ENCODE assay signal across 8 cellular contexts in the genomic region with DNA sequence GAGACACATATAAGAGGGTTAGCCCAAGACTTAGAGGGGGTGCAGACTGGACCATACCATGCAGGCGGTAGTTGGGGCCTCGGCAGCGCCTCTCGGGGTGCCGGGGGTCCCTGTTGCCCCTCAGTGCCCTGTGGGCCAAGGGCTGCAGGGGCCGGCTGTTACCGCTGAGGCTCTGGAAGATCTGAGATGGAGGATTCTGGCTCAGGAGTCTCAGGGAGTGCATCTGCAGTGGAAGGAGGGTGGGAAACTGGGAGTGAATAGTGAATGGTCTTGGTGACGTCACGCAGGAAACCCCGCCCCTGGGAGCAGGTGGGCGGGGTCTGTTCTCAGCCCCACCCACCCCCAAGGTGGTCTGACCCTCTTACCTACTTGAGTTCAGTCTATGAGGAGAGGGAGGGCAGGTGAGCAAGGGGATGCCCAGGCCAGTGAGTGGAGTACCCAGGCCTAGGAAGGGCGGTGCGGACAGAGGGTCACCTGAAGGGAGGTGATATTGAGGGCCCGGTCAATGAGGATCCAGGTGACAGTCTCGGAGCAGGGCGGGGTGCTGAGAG. TPM values are rescaled to one million over a fixed set of nuclear protein-coding genes. Genes with fewer than 3 reads are reported as not detected.
DNase-seq lines count a peak whose midpoint lies in the region; ATAC-seq and TF ChIP-seq lines count a peak whose summit lies in the region.

No MANE protein-coding gene starts in this region.

- peaks cover 2% of the 10 kb centered on the region for H3K27me3 Mint-ChIP-seq in activated CD4-positive, alpha-beta T cell treated with anti-CD3 and anti-CD28 coated beads, Interleukin-2, amount 10 ng/mL, durations not matched to agents 24 days and 14 days

- H3K9me3 ChIP-seq in liver (ENCODE audit: control insufficient read depth in 4 of 4, low read length in 3 of 4): no peaks in the 10 kb centered on the region
- H3K9me3 ChIP-seq in thyroid gland: no peaks in the 10 kb centered on the region

- peak overlapping the region; percentile 99 for H3K27ac Mint-ChIP-seq in activated CD4-positive, alpha-beta T cell treated with anti-CD3 and anti-CD28 coated beads, Interleukin-2, amount 10 ng/mL, durations not matched to agents 24 days and 14 days
- peak overlapping the region; percentile 11 to 91 for H3K27ac Mint-ChIP-seq in activated naive CD4-positive, alpha-beta T cell treated with anti-CD3 and anti-CD28 coated beads, Interleukin-2, amount 50 U/mL, for 72 hours

- H3K9me3 Mint-ChIP-seq in activated CD4-positive, alpha-beta T cell treated with anti-CD3 and anti-CD28 coated beads, Interleukin-2, amount 10 ng/mL, durations not matched to agents 24 days and 14 days: no peaks in the 10 kb centered on the region
- H3K9me3 Mint-ChIP-seq in activated naive CD4-positive, alpha-beta T cell treated with anti-CD3 and anti-CD28 coated beads, Interleukin-2, amount 50 U/mL, for 72 hours: peaks cover 0 to 11% of the 10 kb centered on the region in 2 donors

- H3K4me3 Mint-ChIP-seq in activated CD4-positive, alpha-beta T cell treated with anti-CD3 and anti-CD28 coated beads, Interleukin-2, amount 10 ng/mL, durations not matched to agents 24 days and 14 days: peak overlapping the region; percentile 86

- ATAC-seq in activated naive CD4-positive, alpha-beta T cell treated with anti-CD3 and anti-CD28 coated beads, Interleukin-2, amount 50 U/mL, for 72 hours: no peak

- H3K36me3 Mint-ChIP-seq in activated CD4-positive, alpha-beta T cell treated with anti-CD3 and anti-CD28 coated beads, Interleukin-2, amount 10 ng/mL, durations not matched to agents 24 days and 14 days (ENCODE audit: low read depth): peaks cover 2% of the 10 kb centered on the region
- H3K36me3 Mint-ChIP-seq in activated naive CD4-positive, alpha-beta T cell treated with anti-CD3 and anti-CD28 coated beads, Interleukin-2, amount 50 U/mL, for 72 hours: peaks cover 0 to 16% of the 10 kb centered on the region in 2 donors

- H3K4me1 Mint-ChIP-seq in activated CD4-positive, alpha-beta T cell treated with anti-CD3 and anti-CD28 coated beads, Interleukin-2, amount 10 ng/mL, durations not matched to agents 24 days and 14 days: peaks cover 35% of the 10 kb centered on the region

- no peak overlapping the region for H3K9ac ChIP-seq in liver (ENCODE audit: low read depth in 1 of 2, low read length in 2 of 2)

- no peak for TF ChIP-seq RAD21 in liver (IDR thresholded peaks at IDR 0.05)

- WGBS in liver: 79% methylated on average over 16 of the region's 16 CpGs
- 79 to 88% methylated on average over 16 of the region's 16 CpGs for WGBS in thyroid gland, 2 donors

- H3K27ac ChIP-seq in liver (ENCODE audit: low read depth in 1 of 2, low read length in 2 of 2): peak overlapping the region in 1 of 2 donors; percentile 98
- H3K27ac ChIP-seq in thyroid gland: peak overlapping the region; percentile 99

- H3K4me1 ChIP-seq in liver (ENCODE audit: control insufficient read depth in 4 of 4, insufficient read depth in 4 of 4, low read length in 3 of 4) (peaks cover 9 to 40% (median 30%) of the 10 kb centered on the region in 4 donors), thyroid gland (peaks cover 14 to 30% of the 10 kb centered on the region in 2 donors)

- H3K27me3 ChIP-seq in liver (ENCODE audit: control insufficient read depth in 4 of 4, insufficient read depth in 4 of 4, low read length in 3 of 4) (no peaks in the 10 kb centered on the region), thyroid gland (no peaks in the 10 kb centered on the region)

- intact Hi-C loops in activated CD4-positive, alpha-beta T cell treated with anti-CD3 and anti-CD28 coated beads, Interleukin-2, amount 10 ng/mL, durations not matched to agents 24 days and 14 days (cut with micrococcal nuclease): loop anchor here (1.0 to 10.0 kb wide), 8 partner anchors 20 to 1238 kb away; partner anchors contain the start of genes AKT1S1, ALDH16A1, BCL2L12 and C19orf73
- intact Hi-C loops in thyroid gland (cut with DNase I): no loop called here

- H3K36me3 ChIP-seq in liver (ENCODE audit: control insufficient read depth in 4 of 4, insufficient read depth in 3 of 4, low read depth in 1 of 4, low read length in 3 of 4) (no peaks in the 10 kb centered on the region), thyroid gland (no peaks in the 10 kb centered on the region)

- no peak for TF ChIP-seq POLR2A in thyroid gland (IDR thresholded peaks at IDR 0.05)

- DNase-seq in activated CD4-positive, alpha-beta T cell treated with anti-CD3 and anti-CD28 coated beads, Interleukin-2, amount 10 ng/mL, durations not matched to agents 24 days and 14 days: peak; percentile 72
- DNase-seq in activated CD4-positive, alpha-beta T cell treated with anti-CD3 and anti-CD28 coated beads for 1 hour: no peak
- DNase-seq in activated naive CD4-positive, alpha-beta T cell treated with anti-CD3 and anti-CD28 coated beads, Interleukin-2, amount 50 U/mL, for 72 hours (ENCODE audit: low spot score in 2 of 2): no peak
- DNase-seq in thyroid gland (peak in 1 of 2 donors; percentile 16), kidney tubule cell (ENCODE audit: low spot score) (no peak), inferior parietal cortex (ENCODE audit: extremely low spot score) (no peak), T-helper 9 cell (no peak)

- no peak for TF ChIP-seq CTCF in liver (IDR thresholded peaks at IDR 0.05; ENCODE audit: low read depth, low read length, missing input control)
- no peak for TF ChIP-seq CTCF in thyroid gland (IDR thresholded peaks at IDR 0.05)

- no peak overlapping the region for H3K4me3 ChIP-seq in liver (ENCODE audit: low read depth in 1 of 3, low read length in 3 of 3)
- H3K4me3 ChIP-seq in thyroid gland (replicated peaks in 1 of 3): peak overlapping the region in 1 of 3 donors; percentile 30

TF ChIP-seq in liver, 16 proteins besides CTCF, POLR2A, EP300 and RAD21:
- TF ChIP-seq FOXA1 (IDR thresholded peaks at IDR 0.05) (peak; percentile 3), YY1 (IDR thresholded peaks at IDR 0.05) (no peak)
TF ChIP-seq in liver: peak in this region for 1.

RNA-seq across cellular contexts. Expression of gene DBP, which starts 1.7 kb away (rescaled TPM):
- 10.7 and 11.2 TPM in 2 replicates for total RNA-seq in activated CD4-positive, alpha-beta T cell treated with anti-CD3 and anti-CD28 coated beads, Interleukin-2, amount 10 ng/mL, durations not matched to agents 24 days and 14 days
- 10 to 100 TPM; 10.5 to 16.9 TPM for total RNA-seq in activated naive CD4-positive, alpha-beta T cell treated with anti-CD3 and anti-CD28 coated beads, Interleukin-2, amount 50 U/mL, for 72 hours
- total RNA-seq in liver (1 to 10 TPM; 2.3 to 4.5 TPM), thyroid gland (10 to 100 TPM; 18.9 to 32.8 (median 25.1) TPM)
- 1 to 10 TPM; 1.2 to 1.3 TPM for polyA plus RNA-seq in liver

RNA-seq across cellular contexts. Expression of gene CA11, which starts 7.1 kb away (rescaled TPM):
- 10.9 and 12.5 TPM in 2 replicates for total RNA-seq in activated CD4-positive, alpha-beta T cell treated with anti-CD3 and anti-CD28 coated beads, Interleukin-2, amount 10 ng/mL, durations not matched to agents 24 days and 14 days
- total RNA-seq in activated naive CD4-positive, alpha-beta T cell treated with anti-CD3 and anti-CD28 coated beads, Interleukin-2, amount 50 U/mL, for 72 hours: 10 to 100 TPM in 1 of 2 donors, 1 to 10 TPM in 1; 7.9 to 10.9 TPM
- total RNA-seq in liver (under 1 TPM; 0.09 to 0.33 TPM), thyroid gland (10 to 100 TPM in 1 of 4 donors, 1 to 10 TPM in 3; 4.6 to 13.4 (median 6.3) TPM)
- 1 to 10 TPM in 1 of 2 donors, under 1 TPM in 1; 0.35 to 1.1 TPM for polyA plus RNA-seq in liver

RNA-seq across cellular contexts. Expression of gene SPHK2, which starts 19.6 kb away (rescaled TPM):
- 36.4 and 39.0 TPM in 2 replicates for total RNA-seq in activated CD4-positive, alpha-beta T cell treated with anti-CD3 and anti-CD28 coated beads, Interleukin-2, amount 10 ng/mL, durations not matched to agents 24 days and 14 days
- total RNA-seq in activated naive CD4-positive, alpha-beta T cell treated with anti-CD3 and anti-CD28 coated beads, Interleukin-2, amount 50 U/mL, for 72 hours: 10 to 100 TPM; 25.7 to 40.4 TPM
- total RNA-seq in liver (10 to 100 TPM; 10.2 to 17.3 TPM), thyroid gland (10 to 100 TPM; 17.1 to 45.4 (median 31.4) TPM)
- polyA plus RNA-seq in liver: 10 to 100 TPM in 1 of 2 donors, 1 to 10 TPM in 1; 9.6 to 14.4 TPM

RNA-seq across cellular contexts. Expression of gene RPL18, which starts 19.9 kb away (rescaled TPM):
- 1,885 and 1,938 TPM in 2 replicates for total RNA-seq in activated CD4-positive, alpha-beta T cell treated with anti-CD3 and anti-CD28 coated beads, Interleukin-2, amount 10 ng/mL, durations not matched to agents 24 days and 14 days
- total RNA-seq in activated naive CD4-positive, alpha-beta T cell treated with anti-CD3 and anti-CD28 coated beads, Interleukin-2, amount 50 U/mL, for 72 hours: 1,000 to 10,000 TPM; 2,030 to 2,264 TPM
- total RNA-seq in liver (100 to 1,000 TPM; 502 to 830 TPM), thyroid gland (1,000 to 10,000 TPM; 1,845 to 2,426 (median 1,951) TPM)
- 100 to 1,000 TPM; 276 to 670 TPM for polyA plus RNA-seq in liver

RNA-seq across cellular contexts. Expression of gene FAM83E, which starts 24.0 kb away (rescaled TPM):
- 5.1 and 6.4 TPM in 2 replicates for total RNA-seq in activated CD4-positive, alpha-beta T cell treated with anti-CD3 and anti-CD28 coated beads, Interleukin-2, amount 10 ng/mL, durations not matched to agents 24 days and 14 days
- 1 to 10 TPM; 5.5 to 9.1 TPM for total RNA-seq in activated naive CD4-positive, alpha-beta T cell treated with anti-CD3 and anti-CD28 coated beads, Interleukin-2, amount 50 U/mL, for 72 hours
- total RNA-seq in liver (under 1 TPM; 0.33 to 0.42 TPM), thyroid gland (not detected)
- polyA plus RNA-seq in liver: under 1 TPM in 1 of 2 donors, not detected in 1; 0.20 TPM
